8 cellular contexts compared by ENCODE assay signal in genomic region chr22:45240137-45240809, GRCh38. TPM values are rescaled to one million over a fixed set of nuclear protein-coding genes. Genes with fewer than 3 reads are reported as not detected.
DNase-seq lines count a peak whose midpoint lies in the region; ATAC-seq and TF ChIP-seq lines count a peak whose summit lies in the region.

No MANE protein-coding gene starts in this region.

- H3K27me3 ChIP-seq in liver (ENCODE audit: control insufficient read depth in 4 of 4, insufficient read depth in 4 of 4, low read length in 3 of 4) = no peaks in the 10 kb centered on the region

- intact Hi-C loops in Right ventricle myocardium inferior (cut with DNase I) = loop anchor here (5.0 kb wide), 1 partner anchor 78 kb away; the partner anchor contains the start of gene NUP50
- intact Hi-C loops in cardiac septum (cut with DNase I) = loop anchor here (10.0 kb wide), 1 partner anchor 75 kb away; the partner anchor contains the start of gene NUP50

- peaks cover 16 to 52% (median 34%) of the 10 kb centered on the region in 4 donors for H3K4me1 ChIP-seq in liver (ENCODE audit: control insufficient read depth in 4 of 4, insufficient read depth in 4 of 4, low read length in 3 of 4)

- H3K27me3 Mint-ChIP-seq in stimulated activated naive B cell treated with anti-CD40 and anti-IgM and Interleukin-4, amounts not matched to agents 10 μg/mL and 1 μg/mL and 100 μg/mL, for 72 hours = no peaks in the 10 kb centered on the region

- H3K4me3 Mint-ChIP-seq in stimulated activated naive B cell treated with anti-CD40 and anti-IgM and Interleukin-4, amounts not matched to agents 10 μg/mL and 1 μg/mL and 100 μg/mL, for 72 hours = peak overlapping the region; percentile 89 to 90

- H3K27ac ChIP-seq in SK-N-MC (no peak overlapping the region), liver (ENCODE audit: low read depth in 1 of 2, low read length in 2 of 2) (peak overlapping the region; percentile 4 to 12)

- peak overlapping the region; percentile 8 for H3K9ac ChIP-seq in SK-N-MC (ENCODE audit: insufficient read length)
- no peak overlapping the region for H3K9ac ChIP-seq in liver (ENCODE audit: low read depth in 1 of 2, low read length in 2 of 2)

- ATAC-seq in Right ventricle myocardium inferior = peak; percentile 24
- peak; percentile 66 to 68 for ATAC-seq in stimulated activated naive B cell treated with anti-CD40 and anti-IgM and Interleukin-4, amounts not matched to agents 10 μg/mL and 1 μg/mL and 100 μg/mL, for 72 hours (replicated peaks)

- WGBS in liver = 2% methylated on average over 72 of the region's 72 CpGs

- no peak for TF ChIP-seq RAD21 in liver (IDR thresholded peaks at IDR 0.05)

- no peaks in the 10 kb centered on the region for H3K9me3 Mint-ChIP-seq in stimulated activated naive B cell treated with anti-CD40 and anti-IgM and Interleukin-4, amounts not matched to agents 10 μg/mL and 1 μg/mL and 100 μg/mL, for 72 hours

- peak overlapping the region; percentile 85 for H3K27ac Mint-ChIP-seq in stimulated activated naive B cell treated with anti-CD40 and anti-IgM and Interleukin-4, amounts not matched to agents 10 μg/mL and 1 μg/mL and 100 μg/mL, for 72 hours

- peaks cover 2 to 6% of the 10 kb centered on the region in 2 donors for H3K36me3 Mint-ChIP-seq in stimulated activated naive B cell treated with anti-CD40 and anti-IgM and Interleukin-4, amounts not matched to agents 10 μg/mL and 1 μg/mL and 100 μg/mL, for 72 hours

- no peaks in the 10 kb centered on the region for H3K36me3 ChIP-seq in SK-N-MC (ENCODE audit: insufficient read depth, low read length)
- H3K36me3 ChIP-seq in liver (ENCODE audit: control insufficient read depth in 4 of 4, insufficient read depth in 3 of 4, low read depth in 1 of 4, low read length in 3 of 4) = no peaks in the 10 kb centered on the region

- TF ChIP-seq CTCF in cardiac fibroblast (IDR thresholded peaks at IDR 0.05; ENCODE audit: low read depth, low read length) (no peak), liver (IDR thresholded peaks at IDR 0.05; ENCODE audit: low read depth, low read length, missing input control) (no peak)

- peaks cover 37 to 66% of the 10 kb centered on the region in 2 donors for H3K4me1 Mint-ChIP-seq in stimulated activated naive B cell treated with anti-CD40 and anti-IgM and Interleukin-4, amounts not matched to agents 10 μg/mL and 1 μg/mL and 100 μg/mL, for 72 hours

- peak overlapping the region; percentile 82 for H3K4me3 ChIP-seq in SK-N-MC
- H3K4me3 ChIP-seq in cardiac fibroblast (replicated peaks in 1 of 2; ENCODE audit: low read depth in 2 of 2, low read length in 2 of 2) = peak overlapping the region; percentile 65 to 69
- peak overlapping the region; percentile 27 to 77 (median 77) for H3K4me3 ChIP-seq in liver (ENCODE audit: low read depth in 1 of 3, low read length in 3 of 3)

- DNase-seq in Right ventricle myocardium inferior (ENCODE audit: missing footprints) = peak; percentile 72
- no peak for DNase-seq in cardiac septum (ENCODE audit: low spot score)
- no peak for DNase-seq in SK-N-MC (ENCODE audit: low read depth, low spot score)
- DNase-seq in cardiac fibroblast (ENCODE audit: low read depth in 2 of 2) = peak; percentile 25 to 29
- no peak for DNase-seq in stimulated activated naive B cell treated with anti-CD40 and anti-IgM and Interleukin-4, amounts not matched to agents 10 μg/mL and 1 μg/mL and 100 μg/mL, for 72 hours
- no peak for DNase-seq in NCI-H226
- DNase-seq in MV-4-11 (lab: John Stamatoyannopoulos, UW) = no peak

- H3K9me3 ChIP-seq in SK-N-MC (ENCODE audit: low read depth, low read length) = no peaks in the 10 kb centered on the region
- H3K9me3 ChIP-seq in liver (ENCODE audit: control insufficient read depth in 4 of 4, low read length in 3 of 4) = no peaks in the 10 kb centered on the region

TF ChIP-seq in liver, 16 proteins besides CTCF, POLR2A, EP300 and RAD21:
- TF ChIP-seq TAF1 (conservative IDR thresholded peaks at IDR 0.05) (no peak), YY1 (IDR thresholded peaks at IDR 0.05) (no peak), JUND (IDR thresholded peaks at IDR 0.05) (no peak), HNF4A (conservative IDR thresholded peaks at IDR 0.05) (no peak), GABPA (IDR thresholded peaks at IDR 0.05 in 1 of 2, conservative IDR thresholded peaks at IDR 0.05 in 1 of 2) (no peak), FOXA2 (IDR thresholded peaks at IDR 0.05) (no peak), SP1 (IDR thresholded peaks at IDR 0.05) (no peak), HNF4G (IDR thresholded peaks at IDR 0.05) (no peak), ZBTB33 (IDR thresholded peaks at IDR 0.05) (no peak), FOXA1 (IDR thresholded peaks at IDR 0.05) (no peak), NR2F2 (IDR thresholded peaks at IDR 0.05) (no peak), RXRA (IDR thresholded peaks at IDR 0.05) (no peak), MAX (IDR thresholded peaks at IDR 0.05) (no peak), EGR1 (IDR thresholded peaks at IDR 0.05; ENCODE audit: low read depth in 2 of 2) (no peak), REST (IDR thresholded peaks at IDR 0.05) (no peak)
- TF ChIP-seq, protein P1, sequence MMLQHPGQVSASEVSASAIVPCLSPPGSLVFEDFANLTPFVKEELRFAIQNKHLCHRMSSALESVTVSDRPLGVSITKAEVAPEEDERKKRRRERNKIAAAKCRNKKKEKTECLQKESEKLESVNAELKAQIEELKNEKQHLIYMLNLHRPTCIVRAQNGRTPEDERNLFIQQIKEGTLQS (IDR thresholded peaks at IDR 0.05) = no peak

RNA-seq across cellular contexts. Expression of gene KIAA0930, which starts 0.4 kb away (rescaled TPM):
- total RNA-seq in Right ventricle myocardium inferior (22.3 TPM), cardiac septum (21.6 TPM), liver (10 to 100 TPM; 14.9 to 20.4 TPM)
- 10 to 100 TPM in 1 of 2 donors, 1 to 10 TPM in 1; 6.1 to 30.0 TPM for polyA plus RNA-seq in liver

RNA-seq across cellular contexts. Expression of gene UPK3A, which starts 44.5 kb away (rescaled TPM):
- total RNA-seq in Right ventricle myocardium inferior = 0.54 TPM
- total RNA-seq in cardiac septum = 0.40 TPM
- total RNA-seq in liver = under 1 TPM in 1 of 2 donors, not detected in 1; 0.42 TPM
- polyA plus RNA-seq in liver = not detected

Comparison
In these comparisons a context has a peak if more than half of its experiments do, and no peak if none do; other contexts are left out.
1. DNase-seq: peak in Right ventricle myocardium inferior (single experiment) and cardiac fibroblast (2 of 2); none in cardiac septum (single experiment), SK-N-MC (single experiment), stimulated activated naive B cell treated with anti-CD40 and anti-IgM and Interleukin-4, amounts not matched to agents 10 μg/mL and 1 μg/mL and 100 μg/mL, for 72 hours (single experiment), NCI-H226 (single experiment) and MV-4-11 (single experiment).
2. Peak in every context shown above with its lines, with median percentiles within 50 percentile points of each other: H3K4me3 ChIP-seq.